In the genomic region with DNA sequence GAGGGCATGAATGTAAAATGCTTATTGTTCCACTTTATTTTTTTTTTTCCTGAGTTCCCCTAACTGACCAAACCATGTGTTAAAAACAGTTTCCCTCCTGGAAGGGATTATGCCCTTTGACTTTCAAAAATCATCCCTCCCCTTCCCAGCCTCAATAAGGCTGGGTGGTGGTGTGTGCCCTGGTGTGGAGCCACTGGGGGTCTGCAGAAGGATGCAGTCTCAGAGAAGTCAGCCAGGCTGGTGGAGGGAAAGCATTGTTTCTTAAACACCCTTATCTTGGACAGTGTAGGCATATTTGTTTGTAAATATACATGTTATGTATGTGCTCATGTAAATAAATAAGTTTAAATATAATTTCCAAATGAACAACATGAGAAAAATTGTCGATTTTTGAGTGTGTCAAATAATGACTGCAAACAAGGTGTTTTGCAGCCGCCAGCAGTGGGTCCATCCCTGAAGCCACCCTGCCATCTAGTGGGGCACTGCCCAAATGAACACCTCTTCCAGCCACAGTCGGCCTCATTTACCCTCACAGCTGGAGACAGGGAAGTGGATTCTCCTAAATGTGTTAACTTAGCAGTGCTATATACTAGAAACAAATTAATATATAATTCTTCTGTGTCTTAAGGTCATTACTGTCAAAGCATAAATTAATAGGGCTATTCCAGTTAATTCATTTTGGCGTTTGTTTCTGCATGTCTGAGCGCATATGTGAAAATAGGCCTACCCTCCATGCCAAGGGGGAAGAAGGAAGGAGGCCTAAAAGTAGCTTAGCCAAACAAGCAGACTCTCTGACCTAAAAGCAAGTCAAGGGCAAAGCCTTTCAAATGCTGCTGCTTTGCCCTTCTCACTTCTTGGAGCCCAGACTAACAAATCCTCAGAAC, we compare ENCODE assay signal across 8 cellular contexts.
DNase-seq lines count a peak whose midpoint lies in the region; ATAC-seq and TF ChIP-seq lines count a peak whose summit lies in the region.

No MANE protein-coding gene starts in this region.

- H3K4me1 ChIP-seq in GM23338 (ENCODE audit: insufficient read depth) (peaks cover 32% of the 10 kb centered on the region), esophagus squamous epithelium (no peaks in the 10 kb centered on the region)

- 0 out of 2 replicates have a peak overlapping the region, but pooled peaks have one; percentile 21 for H2AFZ ChIP-seq in GM23338

- H3K4me3 ChIP-seq in GM23338 (peak overlapping the region; percentile 27), esophagus squamous epithelium (no peak overlapping the region)

- WGBS in esophagus squamous epithelium, 2 donors, result 28 to 34% methylated on average over 5 of the region's 5 CpGs

- intact Hi-C loops in esophagus squamous epithelium (cut with DNase I), result no loop called here

- H3K27ac Mint-ChIP-seq in GM23338, result no peak overlapping the region

- H3K9me3 ChIP-seq in esophagus squamous epithelium, result no peaks in the 10 kb centered on the region

- no peaks in the 10 kb centered on the region for H3F3A ChIP-seq in GM23338 (replicated peaks; ENCODE audit: low read depth)

- H3K4me2 ChIP-seq in GM23338, result peak overlapping the region; percentile 55

- H3K27me3 Mint-ChIP-seq in GM23338 (ENCODE audit: insufficient read depth, low read depth, poor library complexity), result peaks cover 2% of the 10 kb centered on the region

- ATAC-seq in GM23338, result peak; percentile 94
- no peak for ATAC-seq in HG03521 (IDR thresholded peaks at IDR 0.05; ENCODE audit: unreplicated experiment)

- no peaks in the 10 kb centered on the region for H3K9me3 Mint-ChIP-seq in GM23338

- H3K27me3 ChIP-seq in GM23338 (ENCODE audit: insufficient read depth), result no peaks in the 10 kb centered on the region
- H3K27me3 ChIP-seq in esophagus squamous epithelium, result no peaks in the 10 kb centered on the region

- H3K36me3 ChIP-seq in GM23338 (ENCODE audit: insufficient read depth) (no peaks in the 10 kb centered on the region), esophagus squamous epithelium (no peaks in the 10 kb centered on the region)

- H3K27ac ChIP-seq in GM23338 (ENCODE audit: low read depth) (peak overlapping the region; percentile 71), esophagus squamous epithelium (no peak overlapping the region)

- H4K20me1 ChIP-seq in GM23338 (replicated peaks; ENCODE audit: insufficient read depth), result no peaks in the 10 kb centered on the region

- peak; percentile 86 to 91 for TF ChIP-seq CTCF in GM23338 (conservative IDR thresholded peaks at IDR 0.05; ENCODE audit: low read depth in 2 of 2)
- peak; percentile 19 to 63 (median 26) for TF ChIP-seq CTCF in esophagus squamous epithelium (IDR thresholded peaks at IDR 0.05)

- TF ChIP-seq POLR2A in esophagus squamous epithelium (IDR thresholded peaks at IDR 0.05), result no peak

- no peak overlapping the region for H3K4me3 Mint-ChIP-seq in GM23338

- H3K9me2 ChIP-seq in GM23338 (ENCODE audit: insufficient read depth), result 0 out of 2 replicates have a peak, but pooled peaks cover 3% of the 10 kb centered on the region

- H3K4me1 Mint-ChIP-seq in GM23338, result peaks cover 32% of the 10 kb centered on the region

- H3K36me3 Mint-ChIP-seq in GM23338 (ENCODE audit: low read depth), result no peaks in the 10 kb centered on the region

- no peaks in the 10 kb centered on the region for H3K79me2 ChIP-seq in GM23338 (replicated peaks; ENCODE audit: insufficient read depth)

- DNase-seq in ELF-1 (ENCODE audit: low read depth, low spot score) (peak; percentile 71), GM23338 (ENCODE audit: low spot score) (peak; percentile 82), NCI-H1092 treated with DMSO at 0.1 percent for 48 hours (lab: John Stamatoyannopoulos, UW) (peak; percentile 93), SHP77 treated with DMSO at 0.1 percent for 48 hours (lab: John Stamatoyannopoulos, UW) (peak; percentile 83), esophagus squamous epithelium (lab: John Stamatoyannopoulos, UW) (no peak), occipital lobe (lab: John Stamatoyannopoulos, UW) (peak; percentile 61)
- no peak for DNase-seq in activated CD4-positive, CD25-positive, alpha-beta regulatory T cell treated with anti-CD3 and anti-CD28 coated beads, Interleukin-2, amount 50 U/mL, for 72 hours

TF ChIP-seq in GM23338, 12 proteins besides CTCF, POLR2A, EP300 and RAD21 (continues in another document):
- TF ChIP-seq REST (IDR thresholded peaks at IDR 0.05; ENCODE audit: unreplicated experiment), result no peak
- TF ChIP-seq JUNB (IDR thresholded peaks at IDR 0.05; ENCODE audit: unreplicated experiment), result no peak
- TF ChIP-seq POLR2AphosphoS5 (IDR thresholded peaks at IDR 0.05; ENCODE audit: low read depth), result no peak
- no peak for TF ChIP-seq STAT1 (IDR thresholded peaks at IDR 0.05; ENCODE audit: unreplicated experiment)
- no peak for TF ChIP-seq ZNF114 (CRISPR knock-in tag; IDR thresholded peaks at IDR 0.05)
- TF ChIP-seq NANOG (IDR thresholded peaks at IDR 0.05; ENCODE audit: borderline replicate concordance), result no peak
- no peak for TF ChIP-seq EZH2phosphoT487 (IDR thresholded peaks at IDR 0.05; ENCODE audit: unreplicated experiment)
- no peak for TF ChIP-seq CREB1 (CRISPR knock-in tag; IDR thresholded peaks at IDR 0.05; ENCODE audit: low read depth)
- TF ChIP-seq EZH2 (IDR thresholded peaks at IDR 0.05; ENCODE audit: low read depth, unreplicated experiment), result no peak

Comparison
In these comparisons a context has a peak if more than half of its experiments do, and no peak if none do; other contexts are left out.
1. DNase-seq: peak in ELF-1 (single experiment), GM23338 (single experiment), NCI-H1092 treated with DMSO at 0.1 percent for 48 hours (single experiment), SHP77 treated with DMSO at 0.1 percent for 48 hours (single experiment) and occipital lobe (single experiment); none in esophagus squamous epithelium (single experiment) and activated CD4-positive, CD25-positive, alpha-beta regulatory T cell treated with anti-CD3 and anti-CD28 coated beads, Interleukin-2, amount 50 U/mL, for 72 hours (single experiment).